8 cellular contexts compared by ENCODE assay signal in genomic region chr1:174743654-174744561, GRCh38.
A peak's percentile ranks its signal among the peaks of the same experiment; 100 is the strongest.
DNase-seq lines count a peak whose midpoint lies in the region; ATAC-seq and TF ChIP-seq lines count a peak whose summit lies in the region.

No MANE protein-coding gene starts in this region.

- peak; percentile 41 for DNase-seq in Caki2 (ENCODE audit: low read depth)
- peak; percentile 12 for DNase-seq in Panc1 (ENCODE audit: low read depth, low spot score)
- DNase-seq in epithelial cell of esophagus (ENCODE audit: low read depth), result peak; percentile 52
- DNase-seq in neuronal stem cell (ENCODE audit: low spot score), result peak; percentile 24
- DNase-seq in activated gamma-delta T cell treated with Interleukin-2 at 50 U/mL for 16 hours, result no peak
- DNase-seq in ureter (ENCODE audit: low spot score), result no peak
- DNase-seq in stimulated activated naive CD8-positive, alpha-beta T cell treated with anti-CD3 and anti-CD28 coated beads, Interleukin-15, amount 100 ng/mL, for 72 hours, result no peak

- POLR2A ChIA-PET in Panc1 (lab: Charles Lee), result no interaction called here

- BruUV-seq in Panc1 (replicated peaks; lab: Mats Ljungman, UMichigan), result TSS peak; percentile 45

- no peak overlapping the region for H3K4ac ChIP-seq in neuronal stem cell (ENCODE audit: low read length)

- no peak overlapping the region for H3K14ac ChIP-seq in neuronal stem cell (ENCODE audit: low read length)

- no peak overlapping the region for H2AFZ ChIP-seq in neuronal stem cell (ENCODE audit: low read length)

- no peaks in the 10 kb centered on the region for H3K79me1 ChIP-seq in neuronal stem cell (ENCODE audit: low read depth, low read length)

- peak; percentile 72; the same call in 1 of the 2 replicates for TF ChIP-seq CTCF in Panc1 (IDR thresholded peaks at IDR 0.05)
- TF ChIP-seq CTCF in epithelial cell of esophagus (IDR thresholded peaks at IDR 0.05; ENCODE audit: insufficient read depth, low read depth, low read length, missing control alignments), result peak; percentile 59

- H3K36me3 ChIP-seq in Panc1 (ENCODE audit: control insufficient read depth, insufficient read depth, low read length) (no peaks in the 10 kb centered on the region), neuronal stem cell (replicated peaks in 1 of 2; ENCODE audit: control insufficient read depth in 2 of 2, insufficient read depth in 2 of 2, low read length in 2 of 2) (no peaks in the 10 kb centered on the region)

- H4K91ac ChIP-seq in neuronal stem cell (ENCODE audit: low read depth, low read length, poor library complexity), result no peak overlapping the region

- no peaks in the 10 kb centered on the region for H3K9me3 ChIP-seq in Panc1 (ENCODE audit: control insufficient read depth, insufficient read depth, low read depth, low read length)
- no peaks in the 10 kb centered on the region for H3K9me3 ChIP-seq in neuronal stem cell (replicated peaks in 1 of 2; ENCODE audit: control insufficient read depth in 2 of 2, insufficient read depth in 1 of 2, low read depth in 1 of 2, low read length in 2 of 2)

- no peak overlapping the region for H2AK5ac ChIP-seq in neuronal stem cell (ENCODE audit: low read depth, low read length)

- in situ Hi-C loops in Caki2 (cut with HindIII; ENCODE audit: low pct_unique_long_range_greater_than_20kb, low sequenced_read_pairs), result no loop called here
- in situ Hi-C loops in Panc1 (cut with HindIII; ENCODE audit: low pct_unique_long_range_greater_than_20kb, low sequenced_read_pairs), result no loop called here

- H3K9me3 Mint-ChIP-seq in IgD-negative memory B cell, result no peaks in the 10 kb centered on the region
- H3K9me3 Mint-ChIP-seq in stimulated activated naive CD8-positive, alpha-beta T cell treated with anti-CD3 and anti-CD28 coated beads, Interleukin-15, amount 100 ng/mL, for 72 hours, result no peaks in the 10 kb centered on the region

- H3K4me3 Mint-ChIP-seq in IgD-negative memory B cell, result no peak overlapping the region
- no peak overlapping the region for H3K4me3 Mint-ChIP-seq in stimulated activated naive CD8-positive, alpha-beta T cell treated with anti-CD3 and anti-CD28 coated beads, Interleukin-15, amount 100 ng/mL, for 72 hours

- no peak for ATAC-seq in Panc1
- no peak for ATAC-seq in stimulated activated naive CD8-positive, alpha-beta T cell treated with anti-CD3 and anti-CD28 coated beads, Interleukin-15, amount 100 ng/mL, for 72 hours

- H3K18ac ChIP-seq in neuronal stem cell (ENCODE audit: low read length), result no peak overlapping the region

- H3K4me3 ChIP-seq in Panc1 (ENCODE audit: low read depth in 2 of 2, low read length in 2 of 2) (no peak overlapping the region), epithelial cell of esophagus (ENCODE audit: low read length) (no peak overlapping the region), neuronal stem cell (ENCODE audit: low read length in 2 of 2) (no peak overlapping the region)

- intact Hi-C loops in Panc1 (cut with micrococcal nuclease; ENCODE audit: unreplicated experiment), result loop anchor here (5.0 kb wide), 1 partner anchor 482 kb away; no protein-coding TSS in a partner anchor

- no peak overlapping the region for H2BK5ac ChIP-seq in neuronal stem cell (ENCODE audit: low read length)

- no peak overlapping the region for H3K23ac ChIP-seq in neuronal stem cell (ENCODE audit: low read depth, low read length, poor library complexity)

- H3K27ac Mint-ChIP-seq in IgD-negative memory B cell, result peak overlapping the region in 2 of 3 donors; percentile 4 to 67
- H3K27ac Mint-ChIP-seq in stimulated activated naive CD8-positive, alpha-beta T cell treated with anti-CD3 and anti-CD28 coated beads, Interleukin-15, amount 100 ng/mL, for 72 hours, result no peak overlapping the region

- CTCF ChIA-PET in Panc1 (lab: Charles Lee), result interaction anchor here (0.7 to 0.9 kb wide), 2 partner anchors 384 to 481 kb away, joined by 3 to 13 read pairs; no protein-coding TSS in a partner anchor

- peaks cover 2% of the 10 kb centered on the region for H3K36me3 Mint-ChIP-seq in IgD-negative memory B cell

- no peak overlapping the region for H2BK15ac ChIP-seq in neuronal stem cell (ENCODE audit: low read length)

- H3K27me3 ChIP-seq in Panc1 (ENCODE audit: control insufficient read depth, insufficient read depth, low read length), result no peaks in the 10 kb centered on the region
- H3K27me3 ChIP-seq in neuronal stem cell (ENCODE audit: control insufficient read depth in 3 of 3, insufficient read depth in 3 of 3, low read depth in 1 of 3, low read length in 3 of 3), result no peaks in the 10 kb centered on the region

- H3K27ac ChIP-seq in Panc1 (ENCODE audit: low read length) (no peak overlapping the region), neuronal stem cell (replicated peaks; ENCODE audit: low read length) (no peak overlapping the region)

- H2BK120ac ChIP-seq in neuronal stem cell (ENCODE audit: low read depth, low read length), result no peak overlapping the region

- no peaks in the 10 kb centered on the region for H3K27me3 Mint-ChIP-seq in IgD-negative memory B cell
- H3K27me3 Mint-ChIP-seq in stimulated activated naive CD8-positive, alpha-beta T cell treated with anti-CD3 and anti-CD28 coated beads, Interleukin-15, amount 100 ng/mL, for 72 hours, result no peaks in the 10 kb centered on the region

- peaks cover 24 to 28% (median 27%) of the 10 kb centered on the region in 3 donors for H3K4me1 Mint-ChIP-seq in IgD-negative memory B cell
- H3K4me1 Mint-ChIP-seq in stimulated activated naive CD8-positive, alpha-beta T cell treated with anti-CD3 and anti-CD28 coated beads, Interleukin-15, amount 100 ng/mL, for 72 hours, result no peaks in the 10 kb centered on the region

- H3K4me2 ChIP-seq in neuronal stem cell (ENCODE audit: insufficient read depth, low read length, poor library complexity, severe bottlenecking), result no peak overlapping the region

- WGBS in neuronal stem cell (ENCODE audit: extremely low coverage in 2 of 2, insufficient read length in 2 of 2, insufficient replicate concordance in 1 of 2), 2 donors, result no CpG with 5 or more reads among the region's 4 CpGs

- H2BK12ac ChIP-seq in neuronal stem cell (ENCODE audit: low read length), result no peak overlapping the region

- H3K9ac ChIP-seq in neuronal stem cell (ENCODE audit: low read depth, low read length, poor library complexity), result no peak overlapping the region

- no peak overlapping the region for H4K8ac ChIP-seq in neuronal stem cell (ENCODE audit: low read depth, low read length)

- no peaks in the 10 kb centered on the region for H3K4me1 ChIP-seq in Panc1 (ENCODE audit: control insufficient read depth, insufficient read depth, low read length)
- no peaks in the 10 kb centered on the region for H3K4me1 ChIP-seq in neuronal stem cell (ENCODE audit: control insufficient read depth in 2 of 2, insufficient read depth in 1 of 2, low read depth in 1 of 2, low read length in 2 of 2)

Comparison
In these comparisons a context has a peak if more than half of its experiments do, and no peak if none do; other contexts are left out.
1. DNase-seq: peak in Caki2 (single experiment), Panc1 (single experiment), epithelial cell of esophagus (single experiment) and neuronal stem cell (single experiment); none in activated gamma-delta T cell treated with Interleukin-2 at 50 U/mL for 16 hours (single experiment), ureter (single experiment) and stimulated activated naive CD8-positive, alpha-beta T cell treated with anti-CD3 and anti-CD28 coated beads, Interleukin-15, amount 100 ng/mL, for 72 hours (0 of 2).
2. H3K27ac Mint-ChIP-seq: peak in IgD-negative memory B cell (2 of 3); none in stimulated activated naive CD8-positive, alpha-beta T cell treated with anti-CD3 and anti-CD28 coated beads, Interleukin-15, amount 100 ng/mL, for 72 hours (0 of 2).